Comparison of ENCODE assay signal across 22 cellular contexts in the genomic region with DNA sequence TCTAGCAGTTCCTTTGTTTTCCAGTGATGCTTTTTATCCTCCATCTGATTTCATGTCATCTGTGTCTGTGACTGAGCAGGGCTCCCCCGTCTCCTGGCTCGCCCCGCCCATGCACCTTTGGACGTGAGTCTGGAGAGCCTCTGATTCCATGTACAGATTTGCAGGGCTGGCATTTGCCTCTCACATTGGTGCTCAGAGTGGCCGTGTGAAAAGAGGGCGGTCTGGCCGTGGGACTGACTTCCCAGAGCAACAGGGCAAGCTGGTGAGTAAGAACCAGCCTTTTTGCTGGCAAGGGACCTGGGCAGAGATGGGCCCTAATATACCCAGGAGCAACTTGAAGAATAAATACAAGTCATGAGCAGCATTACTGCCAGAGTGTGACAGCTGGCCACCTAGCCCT.
A peak's percentile ranks its signal among the peaks of the same experiment; 100 is the strongest.
DNase-seq lines count a peak whose midpoint lies in the region; ATAC-seq and TF ChIP-seq lines count a peak whose summit lies in the region.
"Had no signal": no experiment of that assay in that cellular context is flagged by ENCODE, and none has a peak within 500 bp of the region (broad histone marks: within the 10 kb centered on the region; RNA-seq: fewer than 3 reads in every experiment).

No MANE protein-coding gene starts in this region.

- H3K4me2 ChIP-seq in SK-N-SH: no peak overlapping the region
- H3K4me2 ChIP-seq: A549 had no signal

- H3F3A ChIP-seq in SK-N-SH (replicated peaks; ENCODE audit: insufficient read depth): no peaks in the 10 kb centered on the region

- H3K4me3 Mint-ChIP-seq in activated naive CD8-positive, alpha-beta T cell: no peak overlapping the region
- H3K4me3 Mint-ChIP-seq in activated naive CD8-positive, alpha-beta T cell treated with anti-CD3 and anti-CD28 coated beads for 36 hours: no peak overlapping the region
- H3K4me3 Mint-ChIP-seq in osteocyte (ENCODE audit: unreplicated experiment) (no peak overlapping the region), nephron progenitor cell (no peak overlapping the region)
- H3K4me3 Mint-ChIP-seq: activated T-helper 1 cell treated with anti-CD3 and anti-CD28 coated beads, Interleukin-12 subunit alpha, Interleukin-12 subunit beta, Interleukin-2, Interleukin-4 antibody, amounts not matched to agents 30 ng/mL and 10 ng/mL and 1 ng/mL, durations not matched to agents 14 hours and 24 hours and 36 hours; dendritic cell treated with granulocyte-macrophage colony-stimulating factor and Interleukin-4, amounts not matched to agents 40 ng/mL and 50 ng/mL, for 4 days; naive thymus-derived CD8-positive, alpha-beta T cell had no signal

- H3K9me3 ChIP-seq in SK-N-SH (no peaks in the 10 kb centered on the region), tibial artery (peaks cover 0 to 11% (median 5%) of the 10 kb centered on the region in 3 donors), vagina (no peaks in the 10 kb centered on the region)
- H3K9me3 ChIP-seq: A549, Caco-2, upper lobe of right lung had no signal

- H3K9me3 Mint-ChIP-seq in activated naive CD8-positive, alpha-beta T cell (ENCODE audit: low read depth): no peaks in the 10 kb centered on the region
- no peaks in the 10 kb centered on the region for H3K9me3 Mint-ChIP-seq in activated naive CD8-positive, alpha-beta T cell treated with anti-CD3 and anti-CD28 coated beads for 36 hours
- H3K9me3 Mint-ChIP-seq in osteocyte (ENCODE audit: unreplicated experiment) (peaks cover under 1% of the 10 kb centered on the region), nephron progenitor cell (peaks cover 12% of the 10 kb centered on the region)
- H3K9me3 Mint-ChIP-seq: activated naive CD4-positive, alpha-beta T cell treated with anti-CD3 and anti-CD28 coated beads, Interleukin-2, amount 50 U/mL, for 72 hours; dendritic cell treated with granulocyte-macrophage colony-stimulating factor and Interleukin-4, amounts not matched to agents 40 ng/mL and 50 ng/mL, for 4 days had no signal

- H3K27me3 Mint-ChIP-seq in activated naive CD8-positive, alpha-beta T cell: no peaks in the 10 kb centered on the region
- peaks cover 4% of the 10 kb centered on the region for H3K27me3 Mint-ChIP-seq in activated naive CD8-positive, alpha-beta T cell treated with anti-CD3 and anti-CD28 coated beads for 36 hours
- H3K27me3 Mint-ChIP-seq in osteocyte (ENCODE audit: unreplicated experiment) (no peaks in the 10 kb centered on the region), nephron progenitor cell (ENCODE audit: low read depth, poor library complexity) (peaks cover 70% of the 10 kb centered on the region)

- H3K9ac ChIP-seq in SK-N-SH: no peak overlapping the region

- no peaks in the 10 kb centered on the region for H4K20me1 ChIP-seq in SK-N-SH (ENCODE audit: insufficient read depth)

- no peak for TF ChIP-seq POLR2A in vagina (IDR thresholded peaks at IDR 0.05)

- TF ChIP-seq EP300 in SK-N-SH (IDR thresholded peaks at IDR 0.05; ENCODE audit: borderline replicate concordance in 1 of 2, low read depth in 1 of 2, low read length in 1 of 2): peak in 1 of 2 experiments; percentile 31; a peak in 1 of 4 replicates

- ATAC-seq in left lobe of liver: peak; percentile 40
- ATAC-seq: A549; activated naive CD4-positive, alpha-beta T cell treated with anti-CD3 and anti-CD28 coated beads, Interleukin-2, amount 50 U/mL, for 72 hours; naive thymus-derived CD8-positive, alpha-beta T cell; upper lobe of right lung had no signal

- no peaks in the 10 kb centered on the region for H3K36me3 ChIP-seq in SK-N-SH (replicated peaks in 1 of 2; ENCODE audit: control insufficient read depth in 1 of 2, insufficient read depth in 2 of 2, low read length in 1 of 2)
- no peaks in the 10 kb centered on the region for H3K36me3 ChIP-seq in tibial artery
- no peaks in the 10 kb centered on the region for H3K36me3 ChIP-seq in vagina
- H3K36me3 ChIP-seq: stomach, upper lobe of right lung had no signal

- TF ChIP-seq CTCF in SK-N-SH (IDR thresholded peaks at IDR 0.05) (no peak), tibial artery (IDR thresholded peaks at IDR 0.05) (no peak), osteocyte (IDR thresholded peaks at IDR 0.05) (no peak), nephron progenitor cell (IDR thresholded peaks at IDR 0.05) (no peak), vagina (IDR thresholded peaks at IDR 0.05) (no peak)

- CTCF ChIA-PET in SK-N-SH (lab: Yijun Ruan, JAX): interaction anchor here (1.1 to 2.5 kb wide), 3 partner anchors 78 to 271 kb away, joined by 3 to 9 read pairs (median 5); no protein-coding TSS in a partner anchor

- TF ChIP-seq RAD21 in SK-N-SH (IDR thresholded peaks at IDR 0.05; ENCODE audit: low read length): no peak

- H3K27me3 ChIP-seq in SK-N-SH (ENCODE audit: insufficient read depth) (peaks cover 5% of the 10 kb centered on the region), tibial artery (no peaks in the 10 kb centered on the region), vagina (no peaks in the 10 kb centered on the region)
- H3K27me3 ChIP-seq: upper lobe of right lung had no signal

- H3K27ac ChIP-seq in SK-N-SH (ENCODE audit: low read depth in 2 of 2, low read length in 1 of 2): peak overlapping the region in 1 of 2 experiments; percentile 92; a peak in 2 of 4 replicates
- peak overlapping the region; percentile 68 to 74 for H3K27ac ChIP-seq in tibial artery
- no peak overlapping the region for H3K27ac ChIP-seq in vagina
- H3K27ac ChIP-seq: stomach, upper lobe of right lung had no signal

- H3K4me1 Mint-ChIP-seq in activated naive CD8-positive, alpha-beta T cell (ENCODE audit: low read depth): peaks cover 21% of the 10 kb centered on the region
- peaks cover 25% of the 10 kb centered on the region for H3K4me1 Mint-ChIP-seq in activated naive CD8-positive, alpha-beta T cell treated with anti-CD3 and anti-CD28 coated beads for 36 hours
- H3K4me1 Mint-ChIP-seq in osteocyte (ENCODE audit: unreplicated experiment) (peaks cover 25% of the 10 kb centered on the region), nephron progenitor cell (peaks cover 62% of the 10 kb centered on the region)

- H3K36me3 Mint-ChIP-seq in activated naive CD8-positive, alpha-beta T cell: no peaks in the 10 kb centered on the region
- H3K36me3 Mint-ChIP-seq in activated naive CD8-positive, alpha-beta T cell treated with anti-CD3 and anti-CD28 coated beads for 36 hours: no peaks in the 10 kb centered on the region
- H3K36me3 Mint-ChIP-seq in osteocyte (ENCODE audit: unreplicated experiment): no peaks in the 10 kb centered on the region
- no peaks in the 10 kb centered on the region for H3K36me3 Mint-ChIP-seq in nephron progenitor cell (ENCODE audit: low read depth)

- POLR2A ChIA-PET in SK-N-SH (lab: Yijun Ruan, JAX): interaction anchor here (0.8 to 2.4 kb wide), 6 partner anchors 87 to 279 kb away, joined by 3 to 11 read pairs (median 4); no protein-coding TSS in a partner anchor

- H2AFZ ChIP-seq in SK-N-SH (ENCODE audit: low read depth): no peak overlapping the region

- H3K79me2 ChIP-seq in SK-N-SH (ENCODE audit: insufficient read depth): no peaks in the 10 kb centered on the region

- 24% methylated on average over 5 of the region's 7 CpGs for WGBS in SK-N-SH (ENCODE audit: low lambda C conversion rate)

- no peak overlapping the region for H3K4me3 ChIP-seq in SK-N-SH (ENCODE audit: low read depth in 2 of 2, low read length in 1 of 2)
- H3K4me3 ChIP-seq in tibial artery: no peak overlapping the region
- H3K4me3 ChIP-seq in vagina: no peak overlapping the region
- H3K4me3 ChIP-seq: A549, stomach, upper lobe of right lung had no signal

- H3K4me1 ChIP-seq in SK-N-SH (ENCODE audit: control insufficient read depth in 1 of 2, insufficient read depth in 2 of 2, low read depth in 1 of 2, low read length in 1 of 2): peaks cover 0 to 59% of the 10 kb centered on the region in 2 experiments; a peak in 1 of 4 replicates
- H3K4me1 ChIP-seq in tibial artery: peaks cover 0 to 57% (median 29%) of the 10 kb centered on the region in 4 donors
- H3K4me1 ChIP-seq in vagina: peaks cover 8% of the 10 kb centered on the region

- intact Hi-C loops in tibial artery (cut with DNase I; ENCODE audit: low total_unique reads) (loop anchor here (10.0 kb wide), 1 partner anchor 277 kb away; the partner anchor contains the start of gene BCOR), vagina (cut with DNase I) (no loop called here)

- H3K27ac Mint-ChIP-seq in activated naive CD8-positive, alpha-beta T cell: peak overlapping the region; percentile 41
- no peak overlapping the region for H3K27ac Mint-ChIP-seq in activated naive CD8-positive, alpha-beta T cell treated with anti-CD3 and anti-CD28 coated beads for 36 hours
- no peak overlapping the region for H3K27ac Mint-ChIP-seq in osteocyte (ENCODE audit: unreplicated experiment)
- H3K27ac Mint-ChIP-seq in nephron progenitor cell: no peak overlapping the region
- H3K27ac Mint-ChIP-seq: activated naive CD4-positive, alpha-beta T cell treated with anti-CD3 and anti-CD28 coated beads, Interleukin-2, amount 50 U/mL, for 72 hours; activated T-helper 1 cell treated with anti-CD3 and anti-CD28 coated beads, Interleukin-12 subunit alpha, Interleukin-12 subunit beta, Interleukin-2, Interleukin-4 antibody, amounts not matched to agents 30 ng/mL and 10 ng/mL and 1 ng/mL, durations not matched to agents 14 hours and 24 hours and 36 hours; dendritic cell treated with granulocyte-macrophage colony-stimulating factor and Interleukin-4, amounts not matched to agents 40 ng/mL and 50 ng/mL, for 4 days had no signal

- DNase-seq in activated naive CD8-positive, alpha-beta T cell treated with anti-CD3 and anti-CD28 coated beads for 36 hours: no peak
- DNase-seq in SK-N-SH (peak; percentile 70), left lobe of liver (ENCODE audit: low spot score) (peak; percentile 58), tibial artery (peak; percentile 38 to 90), osteocyte (ENCODE audit: extremely low spot score, unreplicated experiment) (no peak), nephron progenitor cell (no peak), vagina (ENCODE audit: extremely low spot score in 2 of 2) (no peak)
- DNase-seq: Caco-2; EL; hippocampal formation; kidney glomerular epithelial cell; naive thymus-derived CD8-positive, alpha-beta T cell; NCI-H146; NCI-H2171; stimulated activated CD4-positive, alpha-beta T cell treated with anti-CD3 and anti-CD28 coated beads, Interleukin-4, amount 100 ng/mL, for 4 hours; stomach; upper lobe of right lung had no signal

- no peaks in the 10 kb centered on the region for H3K9me2 ChIP-seq in SK-N-SH

Comparison
In these comparisons a context has a peak if more than half of its experiments do, and no peak if none do; other contexts are left out.
1. DNase-seq: peak in SK-N-SH (single experiment), left lobe of liver (single experiment) and tibial artery (2 of 2); none in activated naive CD8-positive, alpha-beta T cell treated with anti-CD3 and anti-CD28 coated beads for 36 hours (single experiment), osteocyte (single experiment), nephron progenitor cell (single experiment) and vagina (0 of 2).